ENCODE assay signal across 1 cellular context in the genomic region with DNA sequence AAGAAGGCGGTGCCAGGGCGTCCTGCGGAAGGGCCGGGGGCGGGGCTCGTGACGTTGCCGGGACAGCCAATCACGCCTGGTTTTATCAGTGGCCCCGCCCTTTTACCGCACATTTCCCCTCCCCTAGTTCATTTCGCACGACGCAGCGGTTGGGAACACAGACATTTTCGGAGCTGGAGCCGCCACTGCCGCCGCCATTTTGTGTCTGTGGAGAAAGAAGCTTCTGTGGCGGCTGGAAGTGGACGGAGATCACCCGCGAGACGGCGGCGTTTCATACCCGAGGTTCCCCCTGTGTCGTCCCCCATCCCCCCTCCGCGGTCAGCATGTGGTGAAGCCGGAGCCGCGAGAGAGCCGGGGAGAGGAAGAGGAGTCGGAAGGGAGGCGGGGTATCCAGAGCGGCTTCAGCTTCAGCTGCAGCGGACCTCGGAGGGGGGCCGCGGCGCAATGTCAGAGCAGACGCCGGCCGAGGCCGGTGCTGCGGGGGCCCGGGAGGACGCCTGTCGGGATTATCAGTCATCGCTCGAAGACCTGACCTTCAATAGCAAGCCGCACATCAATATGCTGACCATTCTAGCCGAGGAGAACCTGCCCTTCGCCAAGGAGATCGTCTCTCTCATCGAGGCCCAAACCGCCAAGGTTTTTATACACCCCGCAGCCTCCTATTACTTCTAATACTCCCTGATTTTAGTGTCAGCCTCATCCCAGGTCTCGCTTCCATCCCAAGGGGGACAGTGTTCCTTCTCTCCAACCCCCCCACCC.
TF ChIP-seq lines count a peak whose summit lies in the region.

A gene with protein sequence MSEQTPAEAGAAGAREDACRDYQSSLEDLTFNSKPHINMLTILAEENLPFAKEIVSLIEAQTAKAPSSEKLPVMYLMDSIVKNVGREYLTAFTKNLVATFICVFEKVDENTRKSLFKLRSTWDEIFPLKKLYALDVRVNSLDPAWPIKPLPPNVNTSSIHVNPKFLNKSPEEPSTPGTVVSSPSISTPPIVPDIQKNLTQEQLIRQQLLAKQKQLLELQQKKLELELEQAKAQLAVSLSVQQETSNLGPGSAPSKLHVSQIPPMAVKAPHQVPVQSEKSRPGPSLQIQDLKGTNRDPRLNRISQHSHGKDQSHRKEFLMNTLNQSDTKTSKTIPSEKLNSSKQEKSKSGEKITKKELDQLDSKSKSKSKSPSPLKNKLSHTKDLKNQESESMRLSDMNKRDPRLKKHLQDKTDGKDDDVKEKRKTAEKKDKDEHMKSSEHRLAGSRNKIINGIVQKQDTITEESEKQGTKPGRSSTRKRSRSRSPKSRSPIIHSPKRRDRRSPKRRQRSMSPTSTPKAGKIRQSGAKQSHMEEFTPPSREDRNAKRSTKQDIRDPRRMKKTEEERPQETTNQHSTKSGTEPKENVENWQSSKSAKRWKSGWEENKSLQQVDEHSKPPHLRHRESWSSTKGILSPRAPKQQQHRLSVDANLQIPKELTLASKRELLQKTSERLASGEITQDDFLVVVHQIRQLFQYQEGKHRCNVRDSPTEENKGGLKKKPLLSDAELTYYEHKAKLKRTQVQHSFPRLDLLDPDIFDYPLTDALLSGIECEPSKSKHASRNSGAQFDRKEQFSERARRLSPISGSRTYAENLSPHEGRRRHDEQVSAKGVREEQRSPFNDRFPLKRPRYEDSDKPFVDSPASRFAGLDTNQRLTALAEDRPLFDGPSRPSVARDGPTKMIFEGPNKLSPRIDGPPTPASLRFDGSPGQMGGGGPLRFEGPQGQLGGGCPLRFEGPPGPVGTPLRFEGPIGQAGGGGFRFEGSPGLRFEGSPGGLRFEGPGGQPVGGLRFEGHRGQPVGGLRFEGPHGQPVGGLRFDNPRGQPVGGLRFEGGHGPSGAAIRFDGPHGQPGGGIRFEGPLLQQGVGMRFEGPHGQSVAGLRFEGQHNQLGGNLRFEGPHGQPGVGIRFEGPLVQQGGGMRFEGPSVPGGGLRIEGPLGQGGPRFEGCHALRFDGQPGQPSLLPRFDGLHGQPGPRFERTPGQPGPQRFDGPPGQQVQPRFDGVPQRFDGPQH (N-terminal part only) (plus strand): TSS at position 136 of the 759 bp plus-strand sequence. CDS start 309 bp downstream, at position 445.

TF ChIP-seq in K562, 482 proteins besides CTCF, POLR2A, EP300 and RAD21 (continued from another document and continues in another):
- TF ChIP-seq, protein P1, sequence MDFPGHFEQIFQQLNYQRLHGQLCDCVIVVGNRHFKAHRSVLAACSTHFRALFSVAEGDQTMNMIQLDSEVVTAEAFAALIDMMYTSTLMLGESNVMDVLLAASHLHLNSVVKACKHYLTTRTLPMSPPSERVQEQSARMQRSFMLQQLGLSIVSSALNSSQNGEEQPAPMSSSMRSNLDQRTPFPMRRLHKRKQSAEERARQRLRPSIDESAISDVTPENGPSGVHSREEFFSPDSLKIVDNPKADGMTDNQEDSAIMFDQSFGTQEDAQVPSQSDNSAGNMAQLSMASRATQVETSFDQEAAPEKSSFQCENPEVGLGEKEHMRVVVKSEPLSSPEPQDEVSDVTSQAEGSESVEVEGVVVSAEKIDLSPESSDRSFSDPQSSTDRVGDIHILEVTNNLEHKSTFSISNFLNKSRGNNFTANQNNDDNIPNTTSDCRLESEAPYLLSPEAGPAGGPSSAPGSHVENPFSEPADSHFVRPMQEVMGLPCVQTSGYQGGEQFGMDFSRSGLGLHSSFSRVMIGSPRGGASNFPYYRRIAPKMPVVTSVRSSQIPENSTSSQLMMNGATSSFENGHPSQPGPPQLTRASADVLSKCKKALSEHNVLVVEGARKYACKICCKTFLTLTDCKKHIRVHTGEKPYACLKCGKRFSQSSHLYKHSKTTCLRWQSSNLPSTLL (IDR thresholded peaks at IDR 0.05): no peak
- TF ChIP-seq, protein P2, sequence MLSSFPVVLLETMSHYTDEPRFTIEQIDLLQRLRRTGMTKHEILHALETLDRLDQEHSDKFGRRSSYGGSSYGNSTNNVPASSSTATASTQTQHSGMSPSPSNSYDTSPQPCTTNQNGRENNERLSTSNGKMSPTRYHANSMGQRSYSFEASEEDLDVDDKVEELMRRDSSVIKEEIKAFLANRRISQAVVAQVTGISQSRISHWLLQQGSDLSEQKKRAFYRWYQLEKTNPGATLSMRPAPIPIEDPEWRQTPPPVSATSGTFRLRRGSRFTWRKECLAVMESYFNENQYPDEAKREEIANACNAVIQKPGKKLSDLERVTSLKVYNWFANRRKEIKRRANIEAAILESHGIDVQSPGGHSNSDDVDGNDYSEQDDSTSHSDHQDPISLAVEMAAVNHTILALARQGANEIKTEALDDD (IDR thresholded peaks at IDR 0.05): no peak
- no peak for TF ChIP-seq ZNF124 (CRISPR knock-in tag; IDR thresholded peaks at IDR 0.05)
- TF ChIP-seq KLF10 (CRISPR knock-in tag; IDR thresholded peaks at IDR 0.05): no peak
- TF ChIP-seq, protein P3, sequence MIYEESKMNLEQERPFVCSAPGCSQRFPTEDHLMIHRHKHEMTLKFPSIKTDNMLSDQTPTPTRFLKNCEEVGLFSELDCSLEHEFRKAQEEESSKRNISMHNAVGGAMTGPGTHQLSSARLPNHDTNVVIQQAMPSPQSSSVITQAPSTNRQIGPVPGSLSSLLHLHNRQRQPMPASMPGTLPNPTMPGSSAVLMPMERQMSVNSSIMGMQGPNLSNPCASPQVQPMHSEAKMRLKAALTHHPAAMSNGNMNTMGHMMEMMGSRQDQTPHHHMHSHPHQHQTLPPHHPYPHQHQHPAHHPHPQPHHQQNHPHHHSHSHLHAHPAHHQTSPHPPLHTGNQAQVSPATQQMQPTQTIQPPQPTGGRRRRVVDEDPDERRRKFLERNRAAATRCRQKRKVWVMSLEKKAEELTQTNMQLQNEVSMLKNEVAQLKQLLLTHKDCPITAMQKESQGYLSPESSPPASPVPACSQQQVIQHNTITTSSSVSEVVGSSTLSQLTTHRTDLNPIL (CRISPR knock-in tag; IDR thresholded peaks at IDR 0.05): no peak
- TF ChIP-seq RBM34 (IDR thresholded peaks at IDR 0.05; ENCODE audit: borderline replicate concordance, insufficient read depth, low read length): no peak
- TF ChIP-seq, protein P4, sequence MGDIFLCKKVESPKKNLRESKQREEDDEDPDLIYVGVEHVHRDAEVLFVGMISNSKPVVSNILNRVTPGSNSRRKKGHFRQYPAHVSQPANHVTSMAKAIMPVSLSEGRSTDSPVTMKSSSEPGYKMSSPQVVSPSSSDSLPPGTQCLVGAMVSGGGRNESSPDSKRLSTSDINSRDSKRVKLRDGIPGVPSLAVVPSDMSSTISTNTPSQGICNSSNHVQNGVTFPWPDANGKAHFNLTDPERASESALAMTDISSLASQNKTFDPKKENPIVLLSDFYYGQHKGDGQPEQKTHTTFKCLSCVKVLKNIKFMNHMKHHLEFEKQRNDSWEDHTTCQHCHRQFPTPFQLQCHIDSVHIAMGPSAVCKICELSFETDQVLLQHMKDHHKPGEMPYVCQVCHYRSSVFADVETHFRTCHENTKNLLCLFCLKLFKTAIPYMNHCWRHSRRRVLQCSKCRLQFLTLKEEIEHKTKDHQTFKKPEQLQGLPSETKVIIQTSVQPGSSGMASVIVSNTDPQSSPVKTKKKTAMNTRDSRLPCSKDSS (IDR thresholded peaks at IDR 0.05; ENCODE audit: low read depth, partially characterized antibody): no peak
- no peak for TF ChIP-seq TEAD2 (tag; IDR thresholded peaks at IDR 0.05)
- TF ChIP-seq, protein P5, sequence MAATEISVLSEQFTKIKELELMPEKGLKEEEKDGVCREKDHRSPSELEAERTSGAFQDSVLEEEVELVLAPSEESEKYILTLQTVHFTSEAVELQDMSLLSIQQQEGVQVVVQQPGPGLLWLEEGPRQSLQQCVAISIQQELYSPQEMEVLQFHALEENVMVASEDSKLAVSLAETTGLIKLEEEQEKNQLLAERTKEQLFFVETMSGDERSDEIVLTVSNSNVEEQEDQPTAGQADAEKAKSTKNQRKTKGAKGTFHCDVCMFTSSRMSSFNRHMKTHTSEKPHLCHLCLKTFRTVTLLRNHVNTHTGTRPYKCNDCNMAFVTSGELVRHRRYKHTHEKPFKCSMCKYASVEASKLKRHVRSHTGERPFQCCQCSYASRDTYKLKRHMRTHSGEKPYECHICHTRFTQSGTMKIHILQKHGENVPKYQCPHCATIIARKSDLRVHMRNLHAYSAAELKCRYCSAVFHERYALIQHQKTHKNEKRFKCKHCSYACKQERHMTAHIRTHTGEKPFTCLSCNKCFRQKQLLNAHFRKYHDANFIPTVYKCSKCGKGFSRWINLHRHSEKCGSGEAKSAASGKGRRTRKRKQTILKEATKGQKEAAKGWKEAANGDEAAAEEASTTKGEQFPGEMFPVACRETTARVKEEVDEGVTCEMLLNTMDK (IDR thresholded peaks at IDR 0.05; ENCODE audit: borderline replicate concordance, insufficient read depth, low read depth, low read length, poor library complexity, severe bottlenecking): no peak
- TF ChIP-seq FOS (IDR thresholded peaks at IDR 0.05; ENCODE audit: extremely low read depth, insufficient read length): no peak
- TF ChIP-seq, protein P6, sequence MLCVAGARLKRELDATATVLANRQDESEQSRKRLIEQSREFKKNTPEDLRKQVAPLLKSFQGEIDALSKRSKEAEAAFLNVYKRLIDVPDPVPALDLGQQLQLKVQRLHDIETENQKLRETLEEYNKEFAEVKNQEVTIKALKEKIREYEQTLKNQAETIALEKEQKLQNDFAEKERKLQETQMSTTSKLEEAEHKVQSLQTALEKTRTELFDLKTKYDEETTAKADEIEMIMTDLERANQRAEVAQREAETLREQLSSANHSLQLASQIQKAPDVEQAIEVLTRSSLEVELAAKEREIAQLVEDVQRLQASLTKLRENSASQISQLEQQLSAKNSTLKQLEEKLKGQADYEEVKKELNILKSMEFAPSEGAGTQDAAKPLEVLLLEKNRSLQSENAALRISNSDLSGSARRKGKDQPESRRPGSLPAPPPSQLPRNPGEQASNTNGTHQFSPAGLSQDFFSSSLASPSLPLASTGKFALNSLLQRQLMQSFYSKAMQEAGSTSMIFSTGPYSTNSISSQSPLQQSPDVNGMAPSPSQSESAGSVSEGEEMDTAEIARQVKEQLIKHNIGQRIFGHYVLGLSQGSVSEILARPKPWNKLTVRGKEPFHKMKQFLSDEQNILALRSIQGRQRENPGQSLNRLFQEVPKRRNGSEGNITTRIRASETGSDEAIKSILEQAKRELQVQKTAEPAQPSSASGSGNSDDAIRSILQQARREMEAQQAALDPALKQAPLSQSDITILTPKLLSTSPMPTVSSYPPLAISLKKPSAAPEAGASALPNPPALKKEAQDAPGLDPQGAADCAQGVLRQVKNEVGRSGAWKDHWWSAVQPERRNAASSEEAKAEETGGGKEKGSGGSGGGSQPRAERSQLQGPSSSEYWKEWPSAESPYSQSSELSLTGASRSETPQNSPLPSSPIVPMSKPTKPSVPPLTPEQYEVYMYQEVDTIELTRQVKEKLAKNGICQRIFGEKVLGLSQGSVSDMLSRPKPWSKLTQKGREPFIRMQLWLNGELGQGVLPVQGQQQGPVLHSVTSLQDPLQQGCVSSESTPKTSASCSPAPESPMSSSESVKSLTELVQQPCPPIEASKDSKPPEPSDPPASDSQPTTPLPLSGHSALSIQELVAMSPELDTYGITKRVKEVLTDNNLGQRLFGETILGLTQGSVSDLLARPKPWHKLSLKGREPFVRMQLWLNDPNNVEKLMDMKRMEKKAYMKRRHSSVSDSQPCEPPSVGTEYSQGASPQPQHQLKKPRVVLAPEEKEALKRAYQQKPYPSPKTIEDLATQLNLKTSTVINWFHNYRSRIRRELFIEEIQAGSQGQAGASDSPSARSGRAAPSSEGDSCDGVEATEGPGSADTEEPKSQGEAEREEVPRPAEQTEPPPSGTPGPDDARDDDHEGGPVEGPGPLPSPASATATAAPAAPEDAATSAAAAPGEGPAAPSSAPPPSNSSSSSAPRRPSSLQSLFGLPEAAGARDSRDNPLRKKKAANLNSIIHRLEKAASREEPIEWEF (CRISPR knock-in tag; IDR thresholded peaks at IDR 0.05): no peak
- TF ChIP-seq, protein P7, sequence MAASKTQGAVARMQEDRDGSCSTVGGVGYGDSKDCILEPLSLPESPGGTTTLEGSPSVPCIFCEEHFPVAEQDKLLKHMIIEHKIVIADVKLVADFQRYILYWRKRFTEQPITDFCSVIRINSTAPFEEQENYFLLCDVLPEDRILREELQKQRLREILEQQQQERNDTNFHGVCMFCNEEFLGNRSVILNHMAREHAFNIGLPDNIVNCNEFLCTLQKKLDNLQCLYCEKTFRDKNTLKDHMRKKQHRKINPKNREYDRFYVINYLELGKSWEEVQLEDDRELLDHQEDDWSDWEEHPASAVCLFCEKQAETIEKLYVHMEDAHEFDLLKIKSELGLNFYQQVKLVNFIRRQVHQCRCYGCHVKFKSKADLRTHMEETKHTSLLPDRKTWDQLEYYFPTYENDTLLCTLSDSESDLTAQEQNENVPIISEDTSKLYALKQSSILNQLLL (CRISPR knock-in tag; IDR thresholded peaks at IDR 0.05; ENCODE audit: borderline replicate concordance): no peak
- TF ChIP-seq FOXA3 (CRISPR knock-in tag; conservative IDR thresholded peaks at IDR 0.05 in 1 of 2, IDR thresholded peaks at IDR 0.05 in 1 of 2): 0 out of 4 replicates have a peak, but pooled peaks of 1 of the 2 experiments have one; percentile 12
- peak; percentile 98 for TF ChIP-seq NFRKB (IDR thresholded peaks at IDR 0.05; ENCODE audit: low read depth)
- no peak for TF ChIP-seq FOXJ3 (CRISPR knock-in tag; IDR thresholded peaks at IDR 0.05)
- TF ChIP-seq CSDE1 (IDR thresholded peaks at IDR 0.05): no peak; a peak in 1 of 4 replicates
- TF ChIP-seq ZBTB1 (CRISPR knock-in tag; IDR thresholded peaks at IDR 0.05; ENCODE audit: borderline replicate concordance, low read depth): no peak; the same call in 1 of the 2 replicates
- TF ChIP-seq RNF2 (IDR thresholded peaks at IDR 0.05): no peak; the same call in 1 of the 2 replicates
- TF ChIP-seq ZNF324 (CRISPR knock-in tag; IDR thresholded peaks at IDR 0.05): no peak
- TF ChIP-seq TGIF2 (CRISPR knock-in tag; IDR thresholded peaks at IDR 0.05): 0 out of 2 replicates have a peak, but pooled peaks have one; percentile 10
- TF ChIP-seq, protein P8, sequence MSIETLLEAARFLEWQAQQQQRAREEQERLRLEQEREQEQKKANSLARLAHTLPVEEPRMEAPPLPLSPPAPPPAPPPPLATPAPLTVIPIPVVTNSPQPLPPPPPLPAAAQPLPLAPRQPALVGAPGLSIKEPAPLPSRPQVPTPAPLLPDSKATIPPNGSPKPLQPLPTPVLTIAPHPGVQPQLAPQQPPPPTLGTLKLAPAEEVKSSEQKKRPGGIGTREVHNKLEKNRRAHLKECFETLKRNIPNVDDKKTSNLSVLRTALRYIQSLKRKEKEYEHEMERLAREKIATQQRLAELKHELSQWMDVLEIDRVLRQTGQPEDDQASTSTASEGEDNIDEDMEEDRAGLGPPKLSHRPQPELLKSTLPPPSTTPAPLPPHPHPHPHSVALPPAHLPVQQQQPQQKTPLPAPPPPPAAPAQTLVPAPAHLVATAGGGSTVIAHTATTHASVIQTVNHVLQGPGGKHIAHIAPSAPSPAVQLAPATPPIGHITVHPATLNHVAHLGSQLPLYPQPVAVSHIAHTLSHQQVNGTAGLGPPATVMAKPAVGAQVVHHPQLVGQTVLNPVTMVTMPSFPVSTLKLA (conservative IDR thresholded peaks at IDR 0.05): peak; percentile 43 to 47
- no peak for TF ChIP-seq HDAC8 (tag; IDR thresholded peaks at IDR 0.05)
- TF ChIP-seq ETS2 (tag; IDR thresholded peaks at IDR 0.05; ENCODE audit: borderline replicate concordance, poor library complexity, severe bottlenecking): no peak
- TF ChIP-seq TBL1XR1 (IDR thresholded peaks at IDR 0.05; ENCODE audit: low read length in 2 of 2): peak in 1 of 2 experiments; percentile 31; a peak in 1 of 4 replicates
- no peak for TF ChIP-seq NFATC3 (IDR thresholded peaks at IDR 0.05)
- no peak for TF ChIP-seq ZNF584 (CRISPR knock-in tag; IDR thresholded peaks at IDR 0.05; ENCODE audit: low read depth)
- TF ChIP-seq HDAC3 (IDR thresholded peaks at IDR 0.05; ENCODE audit: borderline replicate concordance, partially characterized antibody): no peak
- no peak for TF ChIP-seq CHD4 (IDR thresholded peaks at IDR 0.05; ENCODE audit: insufficient read depth, insufficient replicate concordance, low read depth, low read length, poor library complexity, severe bottlenecking)
